ENCODE assay signal across 30 cellular contexts in genomic region chr3:62369476-62369743, GRCh38. TPM values are rescaled to one million over a fixed set of nuclear protein-coding genes. Genes with fewer than 3 reads are reported as not detected.
DNase-seq lines count a peak whose midpoint lies in the region; FAIRE-seq and TF ChIP-seq lines count a peak whose summit lies in the region.
"Had no signal": no experiment of that assay in that cellular context is flagged by ENCODE, and none has a peak within 500 bp of the region (broad histone marks: within the 10 kb centered on the region; RNA-seq: fewer than 3 reads in every experiment).

No MANE protein-coding gene starts in this region.

- H3K4me1 ChIP-seq in breast epithelium = peaks cover 0 to 7% of the 10 kb centered on the region in 2 donors
- H3K4me1 ChIP-seq in astrocyte (ENCODE audit: insufficient read depth, low read length) = peaks cover 6% of the 10 kb centered on the region
- H3K4me1 ChIP-seq in stomach smooth muscle (ENCODE audit: control insufficient read depth, insufficient read depth, low read length) = peaks cover 35% of the 10 kb centered on the region
- H3K4me1 ChIP-seq: SJCRH30 had no signal

- TF ChIP-seq CTCF in breast epithelium (IDR thresholded peaks at IDR 0.05) (no peak), MCF 10A (IDR thresholded peaks at IDR 0.05; ENCODE audit: unreplicated experiment) (no peak), astrocyte (IDR thresholded peaks at IDR 0.05; ENCODE audit: insufficient read depth, low read depth, low read length) (no peak)

- H3K9ac ChIP-seq in astrocyte (ENCODE audit: low read length) (no peak overlapping the region), stomach smooth muscle (ENCODE audit: low read length in 2 of 2) (no peak overlapping the region)

- H3K27ac ChIP-seq in breast epithelium (no peak overlapping the region), astrocyte (ENCODE audit: low read depth, low read length) (no peak overlapping the region), stomach smooth muscle (ENCODE audit: low read length) (no peak overlapping the region)
- H3K27ac ChIP-seq: right lobe of liver, SJCRH30, vagina, VCaP had no signal

- H3K9me3 ChIP-seq in breast epithelium = no peaks in the 10 kb centered on the region
- H3K9me3 ChIP-seq in astrocyte (ENCODE audit: insufficient read depth, low read depth, low read length) = peaks cover 3% of the 10 kb centered on the region
- no peaks in the 10 kb centered on the region for H3K9me3 ChIP-seq in iPS-18c (ENCODE audit: control insufficient read depth, insufficient read depth, low read length)
- no peaks in the 10 kb centered on the region for H3K9me3 ChIP-seq in stomach smooth muscle (ENCODE audit: control insufficient read depth in 2 of 2, low read length in 2 of 2)
- H3K9me3 ChIP-seq: right lobe of liver, SJCRH30, vagina had no signal

- H3K36me3 Mint-ChIP-seq in MCF 10A (ENCODE audit: insufficient read depth, unreplicated experiment) = no peaks in the 10 kb centered on the region
- H3K36me3 Mint-ChIP-seq in astrocyte (ENCODE audit: low read depth, unreplicated experiment) = peaks cover 1% of the 10 kb centered on the region
- H3K36me3 Mint-ChIP-seq in immature natural killer cell = peaks cover 4 to 6% (median 4%) of the 10 kb centered on the region in 3 donors
- H3K36me3 Mint-ChIP-seq: IgD-negative memory B cell had no signal

- POLR2A ChIA-PET in MCF 10A (lab: Yijun Ruan, JAX) = no interaction called here

- H3K79me2 ChIP-seq in astrocyte (ENCODE audit: insufficient read depth, low read length) = no peaks in the 10 kb centered on the region

- H4K20me1 ChIP-seq in astrocyte (ENCODE audit: insufficient read depth, low read length) = peaks cover 4% of the 10 kb centered on the region

- CTCF ChIA-PET in MCF 10A (lab: Yijun Ruan, JAX) = no interaction called here

- H3K27me3 ChIP-seq in breast epithelium (peaks cover 0 to 71% of the 10 kb centered on the region in 2 donors), astrocyte (ENCODE audit: insufficient read depth, low read length) (peaks cover 94% of the 10 kb centered on the region), stomach smooth muscle (ENCODE audit: control insufficient read depth in 1 of 2, insufficient read depth in 2 of 2, low read length in 2 of 2) (peaks cover 61 to 84% of the 10 kb centered on the region in 2 donors)
- H3K27me3 ChIP-seq: SJCRH30 had no signal

- no peak overlapping the region for H3K27ac Mint-ChIP-seq in MCF 10A (ENCODE audit: low read depth, unreplicated experiment)
- H3K27ac Mint-ChIP-seq in astrocyte (ENCODE audit: unreplicated experiment) = no peak overlapping the region
- no peak overlapping the region for H3K27ac Mint-ChIP-seq in immature natural killer cell
- H3K27ac Mint-ChIP-seq: dendritic cell treated with granulocyte-macrophage colony-stimulating factor and Interleukin-4, amounts not matched to agents 40 ng/mL and 50 ng/mL, for 4 days; IgD-negative memory B cell had no signal

- H2AFZ ChIP-seq in astrocyte (ENCODE audit: low read depth, low read length) = no peak overlapping the region

- no peak for FAIRE-seq in astrocyte (lab: Jason Lieb, UNC)
- FAIRE-seq: D721Med, RCC 7860 had no signal

- H3K4me3 ChIP-seq in breast epithelium (peak overlapping the region in 2 of 3 donors; percentile 22 to 54), astrocyte (ENCODE audit: insufficient read depth, low read depth, low read length) (no peak overlapping the region), iPS-18c (ENCODE audit: insufficient read depth, low read depth, low read length) (peak overlapping the region; percentile 50; the same call in 1 of the 2 replicates), stomach smooth muscle (ENCODE audit: low read length in 2 of 2) (peak overlapping the region; percentile 35 to 43)
- H3K4me3 ChIP-seq: right lobe of liver, SJCRH30 had no signal

- no TSS peak for BruUV-seq in MCF 10A (replicated peaks; lab: Mats Ljungman, UMichigan)

- intact Hi-C loops in breast epithelium (cut with DNase I; ENCODE audit: low total_unique reads) = no loop called here
- intact Hi-C loops in MCF 10A (cut with micrococcal nuclease) = no loop called here

- H3K9me3 Mint-ChIP-seq in MCF 10A (ENCODE audit: unreplicated experiment) (no peaks in the 10 kb centered on the region), astrocyte (ENCODE audit: unreplicated experiment) (peaks cover 20% of the 10 kb centered on the region), immature natural killer cell (peaks cover 5 to 37% (median 16%) of the 10 kb centered on the region in 6 donors)
- H3K9me3 Mint-ChIP-seq: activated CD4-positive, alpha-beta memory T cell treated with anti-CD3 and anti-CD28 coated beads, Interleukin-2, amount 10 ng/mL, durations not matched to agents 7 days and 5 days; dendritic cell treated with granulocyte-macrophage colony-stimulating factor and Interleukin-4, amounts not matched to agents 40 ng/mL and 50 ng/mL, for 4 days had no signal

- H3K4me2 ChIP-seq in astrocyte (ENCODE audit: low read length) = peak overlapping the region; percentile 65

- no peaks in the 10 kb centered on the region for H3K36me3 ChIP-seq in breast epithelium
- no peaks in the 10 kb centered on the region for H3K36me3 ChIP-seq in astrocyte (ENCODE audit: insufficient read depth, low read length)
- no peaks in the 10 kb centered on the region for H3K36me3 ChIP-seq in stomach smooth muscle (ENCODE audit: control insufficient read depth in 2 of 2, insufficient read depth in 2 of 2, low read length in 2 of 2)
- H3K36me3 ChIP-seq: right lobe of liver, SJCRH30, vagina had no signal

- H3K4me1 Mint-ChIP-seq in MCF 10A (ENCODE audit: insufficient read depth, unreplicated experiment) = no peaks in the 10 kb centered on the region
- peaks cover 3% of the 10 kb centered on the region for H3K4me1 Mint-ChIP-seq in astrocyte (ENCODE audit: low read depth, unreplicated experiment)
- H3K4me1 Mint-ChIP-seq in immature natural killer cell = no peaks in the 10 kb centered on the region
- H3K4me1 Mint-ChIP-seq: activated CD4-positive, alpha-beta memory T cell treated with anti-CD3 and anti-CD28 coated beads, Interleukin-2, amount 10 ng/mL, durations not matched to agents 7 days and 5 days had no signal

- H3K4me3 Mint-ChIP-seq in MCF 10A (ENCODE audit: unreplicated experiment) = no peak overlapping the region
- no peak overlapping the region for H3K4me3 Mint-ChIP-seq in astrocyte (ENCODE audit: unreplicated experiment)
- H3K4me3 Mint-ChIP-seq in immature natural killer cell = no peak overlapping the region
- H3K4me3 Mint-ChIP-seq: activated CD4-positive, alpha-beta memory T cell treated with anti-CD3 and anti-CD28 coated beads, Interleukin-2, amount 10 ng/mL, durations not matched to agents 7 days and 5 days; dendritic cell treated with granulocyte-macrophage colony-stimulating factor and Interleukin-4, amounts not matched to agents 40 ng/mL and 50 ng/mL, for 4 days; IgD-negative memory B cell had no signal

- no peak for TF ChIP-seq POLR2A in breast epithelium (IDR thresholded peaks at IDR 0.05)

- DNase-seq in breast epithelium (ENCODE audit: low spot score in 2 of 2) (no peak), MCF 10A (ENCODE audit: unreplicated experiment) (no peak), astrocyte (ENCODE audit: low read depth) (no peak), immature natural killer cell (no peak), activated gamma-delta T cell (lab: John Stamatoyannopoulos, UW) (no peak), DMS 273 treated with DMSO at 0.1 percent for 48 hours (lab: John Stamatoyannopoulos, UW) (no peak)
- DNase-seq: activated CD4-positive, alpha-beta memory T cell treated with anti-CD3 and anti-CD28 coated beads, Interleukin-2, amount 10 ng/mL, durations not matched to agents 7 days and 5 days; activated T-cell treated with anti-CD3 and anti-CD28 coated beads for 4 hours; C1 segment of cervical spinal cord; NCI-H1417; NCI-H2107; NCI-H510A; right lobe of liver; SJCRH30; substantia nigra had no signal

- peaks cover 88% of the 10 kb centered on the region for H3K27me3 Mint-ChIP-seq in MCF 10A (ENCODE audit: insufficient read depth, unreplicated experiment)
- H3K27me3 Mint-ChIP-seq in astrocyte (ENCODE audit: low read depth, unreplicated experiment) = peaks cover 88% of the 10 kb centered on the region
- H3K27me3 Mint-ChIP-seq in immature natural killer cell (ENCODE audit: low read depth in 3 of 3) = peaks cover 22 to 29% (median 27%) of the 10 kb centered on the region in 3 donors

RNA-seq across cellular contexts. Expression of gene FEZF2, which starts 3.9 kb away (rescaled TPM):
- total RNA-seq in breast epithelium (not detected), MCF 10A (2022) (not detected in 2 replicates), astrocyte (not detected in 2 replicates)
- not detected for polyA plus RNA-seq in immature natural killer cell
- total RNA-seq: activated CD4-positive, alpha-beta memory T cell treated with anti-CD3 and anti-CD28 coated beads, Interleukin-2, amount 10 ng/mL, durations not matched to agents 7 days and 5 days; H4; kidney epithelial cell; lung microvascular endothelial cell; myocyte; omental fat pad; right lobe of liver; SJCRH30; T-helper 2 cell treated with Interferon-gamma antibody and Interleukin-4, amounts not matched to agents 100 ng/mL and 5 ng/mL, for 36 hours; vagina had no signal
- polyA plus RNA-seq: adipose tissue, IgD-negative memory B cell had no signal
